Comparison of ENCODE assay signal across 21 cellular contexts in the genomic region with DNA sequence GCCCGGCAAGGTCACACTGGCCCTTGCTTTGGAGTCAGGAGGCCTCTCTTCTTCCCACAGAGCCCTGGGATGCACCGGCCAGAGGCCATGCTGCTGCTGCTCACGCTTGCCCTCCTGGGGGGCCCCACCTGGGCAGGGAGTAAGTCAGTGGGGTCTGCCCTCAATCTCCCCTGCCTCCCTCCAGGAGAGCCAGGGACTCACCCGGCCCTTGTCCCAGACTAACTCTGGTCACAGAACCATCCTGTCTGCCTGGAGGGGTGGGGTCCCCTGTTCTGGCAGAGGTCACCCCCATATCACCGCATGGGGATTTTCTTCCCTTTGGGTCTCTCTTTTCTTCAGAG. TPM values are rescaled to one million over a fixed set of nuclear protein-coding genes. Genes with fewer than 3 reads are reported as not detected.
DNase-seq lines count a peak whose midpoint lies in the region; ATAC-seq and TF ChIP-seq lines count a peak whose summit lies in the region.
"Had no signal": no experiment of that assay in that cellular context is flagged by ENCODE, and none has a peak within 500 bp of the region (broad histone marks: within the 10 kb centered on the region; RNA-seq: fewer than 3 reads in every experiment).

No MANE protein-coding gene starts in this region.

- H3K27me3 Mint-ChIP-seq in activated CD8-positive, alpha-beta T cell treated with anti-CD3 and anti-CD28 coated beads, Interleukin-2, amount 10 ng/mL, durations not matched to agents 7 days and 5 days (ENCODE audit: low read depth): no peaks in the 10 kb centered on the region
- H3K27me3 Mint-ChIP-seq in activated CD8-positive, alpha-beta T cell treated with anti-CD3 and anti-CD28 coated beads for 36 hours: peaks cover 4% of the 10 kb centered on the region
- peaks cover 15% of the 10 kb centered on the region for H3K27me3 Mint-ChIP-seq in type B pancreatic cell

- H3K9me2 ChIP-seq in PC-3 (replicated peaks; ENCODE audit: low read length): no peaks in the 10 kb centered on the region

- H3K4me1 Mint-ChIP-seq in activated CD8-positive, alpha-beta T cell treated with anti-CD3 and anti-CD28 coated beads, Interleukin-2, amount 10 ng/mL, durations not matched to agents 7 days and 5 days (ENCODE audit: low read depth): peaks cover 11% of the 10 kb centered on the region
- no peaks in the 10 kb centered on the region for H3K4me1 Mint-ChIP-seq in activated CD8-positive, alpha-beta T cell treated with anti-CD3 and anti-CD28 coated beads for 36 hours (ENCODE audit: low read depth)
- H3K4me1 Mint-ChIP-seq in type B pancreatic cell (ENCODE audit: unreplicated experiment): no peaks in the 10 kb centered on the region
- H3K4me1 Mint-ChIP-seq: brain; CD4-positive, CD25-positive, alpha-beta regulatory T cell had no signal

- TSS peak; percentile 79 for BruUV-seq in PC-3 (replicated peaks; lab: Mats Ljungman, UMichigan)

- no peak for DNase-seq in activated CD8-positive, alpha-beta T cell treated with anti-CD3 and anti-CD28 coated beads, Interleukin-2, amount 10 ng/mL, durations not matched to agents 7 days and 5 days
- DNase-seq in activated CD8-positive, alpha-beta T cell treated with anti-CD3 and anti-CD28 coated beads for 36 hours: no peak
- DNase-seq in PC-3 (no peak), epithelial cell of prostate (ENCODE audit: low read depth, low spot score) (no peak), stomach (no peak), type B pancreatic cell (ENCODE audit: extremely low spot score, unreplicated experiment) (no peak), hepatic stellate cell (ENCODE audit: low spot score) (no peak), epidermal melanocyte (ENCODE audit: insufficient read length, low spot score) (no peak)
- DNase-seq: ACHN; DMS153; glutamatergic neuron; left ventricle myocardium inferior; NCI-H526 treated with DMSO at 0.1 percent for 48 hours; retina; stimulated activated CD4-positive, alpha-beta T cell treated with anti-CD3 and anti-CD28 coated beads, Interleukin-12 subunit alpha, Interleukin-12 subunit beta, amount 100 ng/mL, for 4 hours; T-cell had no signal

- H4K20me1 ChIP-seq in PC-3 (ENCODE audit: low read length): no peaks in the 10 kb centered on the region

- CTCF ChIA-PET in activated CD8-positive, alpha-beta T cell treated with anti-CD3 and anti-CD28 coated beads, Interleukin-2, amount 10 ng/mL, durations not matched to agents 7 days and 5 days (lab: Charles Lee): interaction anchor here (0.8 to 1.9 kb wide), 2 partner anchors 9 to 38 kb away, joined by 4 to 8 read pairs; no protein-coding TSS in a partner anchor
- CTCF ChIA-PET in activated CD8-positive, alpha-beta T cell treated with anti-CD3 and anti-CD28 coated beads for 36 hours (lab: Charles Lee): interaction anchor here (1.0 kb wide), 1 partner anchor 9 kb away, joined by 4 read pairs; no protein-coding TSS in a partner anchor
- CTCF ChIA-PET in PC-3 (lab: Charles Lee): no interaction called here

- H3K36me3 ChIP-seq in PC-3 (ENCODE audit: low read depth, low read length) (no peaks in the 10 kb centered on the region), stomach (no peaks in the 10 kb centered on the region)
- H3K36me3 ChIP-seq: left ventricle myocardium inferior had no signal

- peak overlapping the region; percentile 57 for H3K27ac Mint-ChIP-seq in activated CD8-positive, alpha-beta T cell treated with anti-CD3 and anti-CD28 coated beads, Interleukin-2, amount 10 ng/mL, durations not matched to agents 7 days and 5 days
- no peak overlapping the region for H3K27ac Mint-ChIP-seq in activated CD8-positive, alpha-beta T cell treated with anti-CD3 and anti-CD28 coated beads for 36 hours
- no peak overlapping the region for H3K27ac Mint-ChIP-seq in type B pancreatic cell
- H3K27ac Mint-ChIP-seq: brain; CD4-positive, CD25-positive, alpha-beta regulatory T cell; GM23338; T-cell; WTC11 had no signal

- peak overlapping the region; percentile 51 for H3K9ac ChIP-seq in PC-3 (ENCODE audit: low read length)

- WGBS in stomach, 5 donors: 51 to 100% (median 72%) methylated on average over 1 to 5 of the region's 5 CpGs

- TF ChIP-seq EP300 in stomach (IDR thresholded peaks at IDR 0.05): no peak

- H3K9me3 ChIP-seq in PC-3 (ENCODE audit: low read length) (no peaks in the 10 kb centered on the region), stomach (no peaks in the 10 kb centered on the region)
- H3K9me3 ChIP-seq: left ventricle myocardium inferior had no signal

- no peak for TF ChIP-seq CTCF in activated CD8-positive, alpha-beta T cell treated with anti-CD3 and anti-CD28 coated beads for 36 hours (IDR thresholded peaks at IDR 0.05)
- TF ChIP-seq CTCF in PC-3 (conservative IDR thresholded peaks at IDR 0.05; ENCODE audit: low read depth, low read length): no peak
- TF ChIP-seq CTCF in stomach (IDR thresholded peaks at IDR 0.05): no peak
- TF ChIP-seq CTCF in type B pancreatic cell (conservative IDR thresholded peaks at IDR 0.05): no peak

- H3K79me2 ChIP-seq in PC-3 (ENCODE audit: low read length): no peaks in the 10 kb centered on the region

- intact Hi-C loops in activated CD8-positive, alpha-beta T cell treated with anti-CD3 and anti-CD28 coated beads for 36 hours (cut with micrococcal nuclease): no loop called here
- intact Hi-C loops in PC-3 (cut with micrococcal nuclease) (no loop called here), stomach (cut with DNase I; ENCODE audit: low total_unique reads) (no loop called here)

- peaks cover 14% of the 10 kb centered on the region for H3K4me1 ChIP-seq in PC-3 (ENCODE audit: insufficient read depth, low read length)
- peaks cover 6 to 23% (median 20%) of the 10 kb centered on the region in 4 donors for H3K4me1 ChIP-seq in stomach
- H3K4me1 ChIP-seq: left ventricle myocardium inferior had no signal

- POLR2A ChIA-PET in activated CD8-positive, alpha-beta T cell treated with anti-CD3 and anti-CD28 coated beads, Interleukin-2, amount 10 ng/mL, durations not matched to agents 7 days and 5 days (lab: Charles Lee): no interaction called here
- POLR2A ChIA-PET in activated CD8-positive, alpha-beta T cell treated with anti-CD3 and anti-CD28 coated beads for 36 hours (lab: Charles Lee): interaction anchor here (0.9 to 1.1 kb wide), 2 partner anchors 18 to 65 kb away, joined by 3 read pairs; no protein-coding TSS in a partner anchor
- POLR2A ChIA-PET in PC-3 (lab: Charles Lee; ENCODE audit: unreplicated experiment): no interaction called here

- TF ChIP-seq POLR2A in stomach (IDR thresholded peaks at IDR 0.05): no peak

- peaks cover 4% of the 10 kb centered on the region for H3K36me3 Mint-ChIP-seq in activated CD8-positive, alpha-beta T cell treated with anti-CD3 and anti-CD28 coated beads, Interleukin-2, amount 10 ng/mL, durations not matched to agents 7 days and 5 days (ENCODE audit: low read depth)
- no peaks in the 10 kb centered on the region for H3K36me3 Mint-ChIP-seq in activated CD8-positive, alpha-beta T cell treated with anti-CD3 and anti-CD28 coated beads for 36 hours (ENCODE audit: low read depth)
- H3K36me3 Mint-ChIP-seq in type B pancreatic cell: no peaks in the 10 kb centered on the region
- H3K36me3 Mint-ChIP-seq: brain; CD4-positive, CD25-positive, alpha-beta regulatory T cell; T-cell; WTC11 had no signal

- H3K4me3 Mint-ChIP-seq in activated CD8-positive, alpha-beta T cell treated with anti-CD3 and anti-CD28 coated beads, Interleukin-2, amount 10 ng/mL, durations not matched to agents 7 days and 5 days: peak overlapping the region; percentile 40
- H3K4me3 Mint-ChIP-seq in activated CD8-positive, alpha-beta T cell treated with anti-CD3 and anti-CD28 coated beads for 36 hours: no peak overlapping the region
- no peak overlapping the region for H3K4me3 Mint-ChIP-seq in type B pancreatic cell
- H3K4me3 Mint-ChIP-seq: brain; CD4-positive, CD25-positive, alpha-beta regulatory T cell; GM23338; T-cell; WTC11 had no signal

- H3K27ac ChIP-seq in PC-3 (ENCODE audit: low read length) (peak overlapping the region; percentile 71), epithelial cell of prostate (peak overlapping the region; percentile 22), stomach (peak overlapping the region in 4 of 5 donors; percentile 67 to 81 (median 74))
- H3K27ac ChIP-seq: left ventricle myocardium inferior had no signal

- no peaks in the 10 kb centered on the region for H3F3A ChIP-seq in PC-3 (ENCODE audit: low read length, unreplicated experiment)

- H3K4me2 ChIP-seq in PC-3 (ENCODE audit: low read length): peak overlapping the region; percentile 48
- H3K4me2 ChIP-seq: GM23338 had no signal

- ATAC-seq in activated CD8-positive, alpha-beta T cell treated with anti-CD3 and anti-CD28 coated beads, Interleukin-2, amount 10 ng/mL, durations not matched to agents 7 days and 5 days: no peak
- ATAC-seq in activated CD8-positive, alpha-beta T cell treated with anti-CD3 and anti-CD28 coated beads for 36 hours: no peak
- ATAC-seq in PC-3: peak; percentile 51; the same call in 1 of the 2 replicates
- ATAC-seq: GM23338, T-cell, WTC11 had no signal

- no peak overlapping the region; the same call in 1 of the 2 replicates for H3K4me3 ChIP-seq in PC-3 (ENCODE audit: low read length)
- peak overlapping the region in 1 of 4 donors; percentile 29 for H3K4me3 ChIP-seq in stomach
- H3K4me3 ChIP-seq: GM23338, left ventricle myocardium inferior had no signal

- H3K27me3 ChIP-seq in PC-3 (ENCODE audit: low read length) (no peaks in the 10 kb centered on the region), stomach (peaks cover 0 to 70% (median 0%) of the 10 kb centered on the region in 3 donors)

- no peaks in the 10 kb centered on the region for H3K9me3 Mint-ChIP-seq in activated CD8-positive, alpha-beta T cell treated with anti-CD3 and anti-CD28 coated beads, Interleukin-2, amount 10 ng/mL, durations not matched to agents 7 days and 5 days (ENCODE audit: insufficient read depth)
- no peaks in the 10 kb centered on the region for H3K9me3 Mint-ChIP-seq in activated CD8-positive, alpha-beta T cell treated with anti-CD3 and anti-CD28 coated beads for 36 hours
- H3K9me3 Mint-ChIP-seq in type B pancreatic cell: no peaks in the 10 kb centered on the region
- H3K9me3 Mint-ChIP-seq: GM23338, T-cell had no signal

- H2AFZ ChIP-seq in PC-3 (ENCODE audit: low read length): peak overlapping the region; percentile 57
- H2AFZ ChIP-seq: GM23338 had no signal

RNA-seq across cellular contexts. Expression of gene ZG16B, which starts 0.2 kb away (rescaled TPM):
- 1 to 10 TPM; 2.9 to 3.7 TPM for total RNA-seq in activated CD8-positive, alpha-beta T cell treated with anti-CD3 and anti-CD28 coated beads, Interleukin-2, amount 10 ng/mL, durations not matched to agents 7 days and 5 days
- total RNA-seq in activated CD8-positive, alpha-beta T cell treated with anti-CD3 and anti-CD28 coated beads for 36 hours: 1 to 10 TPM in 1 of 2 experiments, under 1 TPM in 1; 0.97 to 2.1 TPM
- 8.6 and 17.0 TPM in 2 replicates for total RNA-seq in PC-3 (2014; rRNA removed)
- 10 to 100 TPM in 2 of 5 donors, not detected in 3; 15.6 to 39.0 TPM for total RNA-seq in stomach
- polyA plus RNA-seq in stomach: 10 to 100 TPM; 13.0 to 35.4 (median 22.3) TPM
- 1.5 and 1.7 TPM in 2 replicates for total RNA-seq in type B pancreatic cell (ENCODE audit: low replicate concordance)
- total RNA-seq: CD4-positive, CD25-positive, alpha-beta regulatory T cell; GM23338; WTC11 had no signal
- polyA plus RNA-seq: GM23338 had no signal

RNA-seq across cellular contexts. Expression of gene PRSS21, which starts 13.3 kb away (rescaled TPM):
- 1 to 10 TPM; 5.2 to 6.0 TPM for total RNA-seq in activated CD8-positive, alpha-beta T cell treated with anti-CD3 and anti-CD28 coated beads, Interleukin-2, amount 10 ng/mL, durations not matched to agents 7 days and 5 days
- 10 to 100 TPM; 11.3 to 12.5 TPM for total RNA-seq in activated CD8-positive, alpha-beta T cell treated with anti-CD3 and anti-CD28 coated beads for 36 hours
- total RNA-seq in PC-3 (2014; rRNA removed): not detected in 2 replicates
- 1 to 10 TPM in 1 of 5 donors, not detected in 4; 1.1 TPM for total RNA-seq in stomach
- polyA plus RNA-seq in stomach: 1 to 10 TPM in 1 of 3 donors, under 1 TPM in 2; 0.50 to 2.9 (median 0.65) TPM
- not detected in 2 replicates for total RNA-seq in type B pancreatic cell (ENCODE audit: low replicate concordance)
- total RNA-seq: CD4-positive, CD25-positive, alpha-beta regulatory T cell; left ventricle myocardium inferior had no signal

RNA-seq across cellular contexts. Expression of gene PRSS22, which starts 27.6 kb away (rescaled TPM):
- total RNA-seq in activated CD8-positive, alpha-beta T cell treated with anti-CD3 and anti-CD28 coated beads, Interleukin-2, amount 10 ng/mL, durations not matched to agents 7 days and 5 days: not detected
- total RNA-seq in activated CD8-positive, alpha-beta T cell treated with anti-CD3 and anti-CD28 coated beads for 36 hours: not detected
- 36.9 and 42.5 TPM in 2 replicates for total RNA-seq in PC-3 (2014; rRNA removed)
- 10 to 100 TPM in 2 of 5 donors, 1 to 10 TPM in 2, not detected in 1; 1.8 to 33.2 (median 9.8) TPM for total RNA-seq in stomach
- 10 to 100 TPM in 2 of 3 donors, 1 to 10 TPM in 1; 5.2 to 62.2 (median 22.7) TPM for polyA plus RNA-seq in stomach
- 42.5 and 56.8 TPM in 2 replicates for total RNA-seq in type B pancreatic cell (ENCODE audit: low replicate concordance)
- total RNA-seq: activated CD8-positive, alpha-beta memory T cell treated with anti-CD3 and anti-CD28 coated beads for 36 hours; CD4-positive, CD25-positive, alpha-beta regulatory T cell; left ventricle myocardium inferior had no signal
- polyA plus RNA-seq: CD4-positive, CD25-positive, alpha-beta regulatory T cell had no signal

RNA-seq across cellular contexts. Expression of gene PRSS41, which starts 32.1 kb away (rescaled TPM):
- not detected for total RNA-seq in activated CD8-positive, alpha-beta T cell treated with anti-CD3 and anti-CD28 coated beads, Interleukin-2, amount 10 ng/mL, durations not matched to agents 7 days and 5 days
- not detected for total RNA-seq in activated CD8-positive, alpha-beta T cell treated with anti-CD3 and anti-CD28 coated beads for 36 hours
- total RNA-seq in PC-3 (2014; rRNA removed): not detected in 2 replicates
- total RNA-seq in stomach: not detected
- polyA plus RNA-seq in stomach: not detected
- total RNA-seq in type B pancreatic cell (ENCODE audit: low replicate concordance): not detected in 2 replicates
- total RNA-seq: activated CD8-positive, alpha-beta memory T cell treated with anti-CD3 and anti-CD28 coated beads for 36 hours; CD4-positive, CD25-positive, alpha-beta regulatory T cell; GM23338; left ventricle myocardium inferior; T-cell; WTC11 had no signal
- polyA plus RNA-seq: CD4-positive, CD25-positive, alpha-beta regulatory T cell; GM23338 had no signal

RNA-seq across cellular contexts. Expression of gene PRSS33, which starts 43.0 kb away (rescaled TPM):
- not detected for total RNA-seq in activated CD8-positive, alpha-beta T cell treated with anti-CD3 and anti-CD28 coated beads, Interleukin-2, amount 10 ng/mL, durations not matched to agents 7 days and 5 days
- under 1 TPM in 1 of 2 experiments, not detected in 1; 0.29 TPM for total RNA-seq in activated CD8-positive, alpha-beta T cell treated with anti-CD3 and anti-CD28 coated beads for 36 hours
- total RNA-seq in PC-3 (2014; rRNA removed) (0.11 TPM in 1 of 2 replicates, not detected in the other), stomach (not detected), type B pancreatic cell (ENCODE audit: low replicate concordance) (0.39 and 2.4 TPM in 2 replicates)
- not detected for polyA plus RNA-seq in stomach
- total RNA-seq: CD4-positive, CD25-positive, alpha-beta regulatory T cell; left ventricle myocardium inferior; T-cell had no signal
- polyA plus RNA-seq: CD4-positive, CD25-positive, alpha-beta regulatory T cell had no signal

Comparison
In these comparisons a context has a peak if more than half of its experiments do, and no peak if none do; other contexts are left out.
1. H3K27ac ChIP-seq: peak in every context shown above with its lines; median percentile 74 in stomach; 71 in PC-3; 22 in epithelial cell of prostate.